In the genomic region with DNA sequence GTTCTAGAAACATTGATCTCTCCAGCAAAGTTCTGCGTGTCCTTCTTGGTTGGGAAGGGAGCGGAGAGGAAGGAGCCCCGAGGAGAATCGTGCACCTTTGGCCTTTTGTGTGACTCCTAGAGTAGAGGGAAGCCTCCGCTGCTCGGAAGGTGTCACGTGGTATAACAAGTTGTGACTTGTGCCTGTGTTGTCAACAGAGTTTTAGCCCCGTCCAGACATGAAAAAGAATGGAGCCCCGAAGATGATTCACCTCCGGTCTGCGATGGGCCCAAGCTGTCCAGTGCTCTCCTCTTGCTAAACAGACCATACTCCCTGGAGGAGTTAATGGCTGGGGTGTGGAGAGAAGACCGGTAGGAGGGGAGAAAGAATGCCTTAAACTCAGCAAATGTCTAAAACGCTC, we compare ENCODE assay signal across 15 cellular contexts. TPM values are rescaled to one million over a fixed set of nuclear protein-coding genes. Genes with fewer than 3 reads are reported as not detected.
A peak's percentile ranks its signal among the peaks of the same experiment; 100 is the strongest.
DNase-seq lines count a peak whose midpoint lies in the region; ATAC-seq and TF ChIP-seq lines count a peak whose summit lies in the region.
"Had no signal": no experiment of that assay in that cellular context is flagged by ENCODE, and none has a peak within 500 bp of the region (broad histone marks: within the 10 kb centered on the region; RNA-seq: fewer than 3 reads in every experiment).

No MANE protein-coding gene starts in this region.

- CTCF ChIA-PET in MCF 10A (lab: Yijun Ruan, JAX): no interaction called here

- H3K79me2 ChIP-seq in GM23338 (replicated peaks; ENCODE audit: insufficient read depth): no peaks in the 10 kb centered on the region
- H3K79me2 ChIP-seq in KMS-11 (ENCODE audit: insufficient read depth, low read depth): peaks cover 100% of the 10 kb centered on the region
- no peaks in the 10 kb centered on the region for H3K79me2 ChIP-seq in neural progenitor cell (ENCODE audit: low read depth)

- H3F3A ChIP-seq in GM23338 (replicated peaks; ENCODE audit: low read depth): no peaks in the 10 kb centered on the region
- peaks cover 5% of the 10 kb centered on the region for H3F3A ChIP-seq in neural progenitor cell (ENCODE audit: low read depth)

- H4K20me1 ChIP-seq in GM23338 (replicated peaks; ENCODE audit: insufficient read depth): no peaks in the 10 kb centered on the region
- H4K20me1 ChIP-seq in KMS-11 (ENCODE audit: insufficient read depth): peaks cover 28% of the 10 kb centered on the region; the same call in 1 of the 2 replicates
- no peaks in the 10 kb centered on the region for H4K20me1 ChIP-seq in neural progenitor cell (ENCODE audit: low read depth)

- POLR2A ChIA-PET in MCF 10A (lab: Yijun Ruan, JAX): interaction anchor here (0.6 kb wide), 1 partner anchor 963 kb away, joined by 3 read pairs; no protein-coding TSS in a partner anchor

- H3K4me3 ChIP-seq in GM23338: no peak overlapping the region
- no peak overlapping the region for H3K4me3 ChIP-seq in KMS-11 (IDR thresholded peaks at IDR 0.05; ENCODE audit: insufficient read depth, low read depth, low read length)
- no peak overlapping the region for H3K4me3 ChIP-seq in neural progenitor cell
- H3K4me3 ChIP-seq: Peyer's patch had no signal

- H3K9ac ChIP-seq in KMS-11 (no peak overlapping the region), neural progenitor cell (no peak overlapping the region)

- H3K27ac Mint-ChIP-seq in GM23338 (no peak overlapping the region), MCF 10A (ENCODE audit: low read depth, unreplicated experiment) (no peak overlapping the region), neural progenitor cell (peak overlapping the region; percentile 23), type B pancreatic cell (no peak overlapping the region)
- H3K27ac Mint-ChIP-seq: B cell; CD4-positive, alpha-beta T cell had no signal

- H3K36me3 ChIP-seq in GM23338 (ENCODE audit: insufficient read depth) (no peaks in the 10 kb centered on the region), KMS-11 (ENCODE audit: insufficient read depth) (no peaks in the 10 kb centered on the region; the same call in 1 of the 2 replicates), neural progenitor cell (no peaks in the 10 kb centered on the region)
- H3K36me3 ChIP-seq: Peyer's patch had no signal

- H3K9me3 ChIP-seq in neural progenitor cell (ENCODE audit: low read depth): no peaks in the 10 kb centered on the region
- H3K9me3 ChIP-seq: Peyer's patch had no signal

- H3K4me3 Mint-ChIP-seq in GM23338 (no peak overlapping the region), MCF 10A (ENCODE audit: unreplicated experiment) (no peak overlapping the region), neural progenitor cell (no peak overlapping the region), type B pancreatic cell (no peak overlapping the region)
- H3K4me3 Mint-ChIP-seq: B cell; CD4-positive, alpha-beta T cell had no signal

- peaks cover 11% of the 10 kb centered on the region for H3K27me3 ChIP-seq in GM23338 (ENCODE audit: insufficient read depth)
- no peaks in the 10 kb centered on the region for H3K27me3 ChIP-seq in KMS-11 (ENCODE audit: insufficient read depth, low read depth)
- peaks cover 11% of the 10 kb centered on the region for H3K27me3 ChIP-seq in neural progenitor cell

- H3K4me2 ChIP-seq in GM23338: no peak overlapping the region
- peak overlapping the region; percentile 96 for H3K4me2 ChIP-seq in KMS-11
- no peak overlapping the region for H3K4me2 ChIP-seq in neural progenitor cell

- H3K27ac ChIP-seq in GM23338 (ENCODE audit: low read depth): no peak overlapping the region
- H3K27ac ChIP-seq in KMS-11: peak overlapping the region; percentile 91; the same call in 1 of the 2 replicates
- no peak overlapping the region for H3K27ac ChIP-seq in neural progenitor cell
- H3K27ac ChIP-seq: Peyer's patch had no signal

- no TSS peak for BruUV-seq in MCF 10A (replicated peaks; lab: Mats Ljungman, UMichigan)

- H3K9me3 Mint-ChIP-seq in GM23338 (no peaks in the 10 kb centered on the region), MCF 10A (ENCODE audit: unreplicated experiment) (no peaks in the 10 kb centered on the region), neural progenitor cell (no peaks in the 10 kb centered on the region), type B pancreatic cell (no peaks in the 10 kb centered on the region)
- H3K9me3 Mint-ChIP-seq: CD4-positive, alpha-beta T cell had no signal

- H3K27me3 Mint-ChIP-seq in GM23338 (ENCODE audit: insufficient read depth, low read depth, poor library complexity) (peaks cover 6% of the 10 kb centered on the region), MCF 10A (ENCODE audit: insufficient read depth, unreplicated experiment) (peaks cover 34% of the 10 kb centered on the region), neural progenitor cell (ENCODE audit: insufficient read depth, low read depth) (peaks cover 16% of the 10 kb centered on the region), type B pancreatic cell (peaks cover 48% of the 10 kb centered on the region)

- peak overlapping the region; percentile 52; the same call in 1 of the 2 replicates for H2AFZ ChIP-seq in GM23338
- no peak overlapping the region for H2AFZ ChIP-seq in KMS-11 (ENCODE audit: low read depth)
- H2AFZ ChIP-seq in neural progenitor cell (replicated peaks): no peak overlapping the region

- no peaks in the 10 kb centered on the region for H3K9me2 ChIP-seq in GM23338 (ENCODE audit: insufficient read depth)

- peaks cover 8% of the 10 kb centered on the region; the same call in 2 of the 3 replicates for H3K4me1 Mint-ChIP-seq in GM23338
- H3K4me1 Mint-ChIP-seq in MCF 10A (ENCODE audit: insufficient read depth, unreplicated experiment): no peaks in the 10 kb centered on the region
- H3K4me1 Mint-ChIP-seq in neural progenitor cell: no peaks in the 10 kb centered on the region
- H3K4me1 Mint-ChIP-seq in type B pancreatic cell (ENCODE audit: unreplicated experiment): peaks cover 28% of the 10 kb centered on the region
- H3K4me1 Mint-ChIP-seq: B cell had no signal

- TF ChIP-seq CTCF in GM23338 (conservative IDR thresholded peaks at IDR 0.05; ENCODE audit: low read depth in 2 of 2): no peak
- no peak for TF ChIP-seq CTCF in KMS-11 (conservative IDR thresholded peaks at IDR 0.05; ENCODE audit: low read depth, low read length)
- TF ChIP-seq CTCF in MCF 10A (IDR thresholded peaks at IDR 0.05; ENCODE audit: unreplicated experiment): no peak
- TF ChIP-seq CTCF in neural progenitor cell (IDR thresholded peaks at IDR 0.05): no peak
- no peak for TF ChIP-seq CTCF in type B pancreatic cell (conservative IDR thresholded peaks at IDR 0.05)

- intact Hi-C loops in MCF 10A (cut with micrococcal nuclease): no loop called here

- no peak for ATAC-seq in GM23338
- no peak for ATAC-seq in GM21526 (IDR thresholded peaks at IDR 0.05; ENCODE audit: low FRiP score, unreplicated experiment)

- H3K4me1 ChIP-seq in GM23338 (ENCODE audit: insufficient read depth) (no peaks in the 10 kb centered on the region; the same call in 1 of the 2 replicates), KMS-11 (ENCODE audit: low read depth, poor library complexity, severe bottlenecking) (peaks cover 19% of the 10 kb centered on the region), neural progenitor cell (peaks cover 32% of the 10 kb centered on the region)
- H3K4me1 ChIP-seq: Peyer's patch had no signal

- no peak for DNase-seq in GM23338 (ENCODE audit: low spot score)
- DNase-seq in MCF 10A (ENCODE audit: unreplicated experiment): peak; percentile 87
- DNase-seq in neural progenitor cell (ENCODE audit: low spot score): no peak
- DNase-seq in type B pancreatic cell (ENCODE audit: extremely low spot score, unreplicated experiment): no peak
- no peak for DNase-seq in DMS53 (lab: John Stamatoyannopoulos, UW)
- DNase-seq: CD4-positive, alpha-beta T cell; IMR-90; MV-4-11; NCI-H1436 treated with DMSO at 0.1 percent for 48 hours; NCI-H2081; NCI-H748 treated with DMSO at 0.1 percent for 48 hours; Peyer's patch had no signal

- H3K36me3 Mint-ChIP-seq in GM23338 (ENCODE audit: low read depth) (no peaks in the 10 kb centered on the region), MCF 10A (ENCODE audit: insufficient read depth, unreplicated experiment) (no peaks in the 10 kb centered on the region), neural progenitor cell (no peaks in the 10 kb centered on the region), type B pancreatic cell (no peaks in the 10 kb centered on the region)

TF ChIP-seq in GM23338, 12 proteins besides CTCF, POLR2A, EP300 and RAD21:
- no peak for TF ChIP-seq JUNB (IDR thresholded peaks at IDR 0.05; ENCODE audit: unreplicated experiment)

RNA-seq across cellular contexts. Expression of a gene that starts 7.0 kb away (rescaled TPM):
- 0.16 and 0.56 TPM in 2 replicates for total RNA-seq in GM23338 (2014; rRNA removed; shearing (Covaris generic))
- polyA plus RNA-seq in GM23338 (2016; fragmentation: Nextera tagmentation; extraction: Ambion mirVana): 0.50 and 0.94 TPM in 2 replicates
- total RNA-seq in MCF 10A (2022): 0.12 TPM in 1 of 2 replicates, not detected in the other
- 1.8 and 2.1 TPM in 2 replicates for total RNA-seq in neural progenitor cell (ENCODE audit: low replicate concordance)
- total RNA-seq in type B pancreatic cell (ENCODE audit: low replicate concordance): 8.1 and 8.4 TPM in 2 replicates
- total RNA-seq: CD4-positive, alpha-beta T cell had no signal
